In the genomic region with DNA sequence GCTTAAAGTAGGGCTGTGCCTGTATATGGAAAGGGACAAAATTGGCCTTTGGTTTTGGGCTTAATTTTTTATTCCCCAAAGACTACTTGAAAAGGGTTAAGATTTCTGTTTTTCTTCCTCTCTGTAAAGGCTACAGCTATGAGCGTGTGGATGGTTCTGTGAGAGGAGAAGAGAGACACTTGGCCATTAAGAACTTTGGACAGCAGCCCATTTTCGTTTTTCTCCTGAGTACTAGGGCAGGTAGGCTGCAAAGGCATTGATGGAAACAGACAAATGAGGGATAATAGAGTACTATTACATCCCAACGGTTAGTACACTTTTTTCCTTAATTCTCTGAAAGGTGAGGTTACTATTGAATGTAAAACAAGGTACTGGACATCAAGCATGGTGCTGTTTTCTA, we compare ENCODE assay signal across 21 cellular contexts.
"Had no signal": no experiment of that assay in that cellular context is flagged by ENCODE, and none has a peak within 500 bp of the region (broad histone marks: within the 10 kb centered on the region; RNA-seq: fewer than 3 reads in every experiment).

No MANE protein-coding gene starts in this region.

- DNase-seq: activated CD4-positive, CD25-positive, alpha-beta regulatory T cell treated with anti-CD3 and anti-CD28 coated beads, Interleukin-2, amount 50 U/mL, for 72 hours; activated CD8-positive, alpha-beta memory T cell treated with anti-CD3 and anti-CD28 coated beads for 24 hours; activated CD8-positive, alpha-beta memory T cell treated with anti-CD3 and anti-CD28 coated beads, Interleukin-2, amount 50 U/mL, for 48 hours; activated effector memory CD4-positive, alpha-beta T cell treated with Interleukin-2 at 50 U/mL for 16 hours; activated naive CD4-positive, alpha-beta T cell treated with anti-CD3 and anti-CD28 coated beads, Interleukin-2, amount 50 U/mL, for 16 hours; activated T-cell treated with anti-CD3 and anti-CD28 coated beads, Interleukin-2, amount 50 U/mL, for 48 hours; cerebellar nuclear complex; effector CD4-positive, alpha-beta T cell; mesendoderm; naive thymus-derived CD8-positive, alpha-beta T cell; pancreas; right lobe of liver; small intestine; stimulated activated CD4-positive, alpha-beta T cell treated with anti-CD3 and anti-CD28 coated beads, Interleukin-15, amount 100 ng/mL, for 24 hours; stimulated activated CD4-positive, alpha-beta T cell treated with anti-CD3 and anti-CD28 coated beads, Interleukin-4, amount 100 ng/mL, for 1 hour; T-helper 1 cell; T1000 had no signal

- H3K27me3 ChIP-seq: ascending aorta, esophagus muscularis mucosa, pancreas, right lobe of liver had no signal

- H3K27ac ChIP-seq: pancreas, right lobe of liver had no signal

- H3K4me3 ChIP-seq: ascending aorta, esophagus muscularis mucosa, pancreas, right lobe of liver, thoracic aorta had no signal

- H3K9me3 ChIP-seq: ascending aorta, esophagus muscularis mucosa, pancreas, right lobe of liver, thoracic aorta had no signal

- ATAC-seq: naive thymus-derived CD8-positive, alpha-beta T cell; pancreas; right lobe of liver; stimulated activated effector memory CD8-positive, alpha-beta T cell treated with anti-CD3 and anti-CD28 coated beads, Interleukin-12 subunit alpha, Interleukin-12 subunit beta, amount 100 ng/mL, for 72 hours had no signal

- FAIRE-seq: pancreas, small intestine had no signal
